Comparison of ENCODE assay signal across 8 cellular contexts in genomic region chr7:2299131-2299829, GRCh38. TPM values are rescaled to one million over a fixed set of nuclear protein-coding genes. Genes with fewer than 3 reads are reported as not detected.
DNase-seq lines count a peak whose midpoint lies in the region; ATAC-seq, FAIRE-seq and TF ChIP-seq lines count a peak whose summit lies in the region.

No MANE protein-coding gene starts in this region.

- dilution Hi-C loops in endothelial cell of umbilical vein (cut with MboI; ENCODE audit: extremely low pct_ligation_motif_present, low sequenced_read_pairs) = no loop called here

- POLR2A ChIA-PET in endothelial cell of umbilical vein (lab: Charles Lee) = no interaction called here

- peaks cover 13% of the 10 kb centered on the region for H3K4me1 ChIP-seq in endothelial cell of umbilical vein (ENCODE audit: control insufficient read depth, extremely low read depth, insufficient read depth, low read length)

- ATAC-seq in GM18909 (IDR thresholded peaks at IDR 0.05; ENCODE audit: poor library complexity, unreplicated experiment) = peak; percentile 52
- peak; percentile 45 for ATAC-seq in HG03354 (IDR thresholded peaks at IDR 0.05; ENCODE audit: poor library complexity, severe bottlenecking, unreplicated experiment)

- H2AFZ ChIP-seq in endothelial cell of umbilical vein (ENCODE audit: low read depth, low read length) = peak overlapping the region; percentile 36

- FAIRE-seq in A204.1 (lab: Jason Lieb, UNC) (peak; percentile 95), endothelial cell of umbilical vein (lab: Jason Lieb, UNC) (peak; percentile 92)

- TF ChIP-seq POLR2A in endothelial cell of umbilical vein (IDR thresholded peaks at IDR 0.05; ENCODE audit: low read depth, low read length) = no peak

- H3K27ac ChIP-seq in endothelial cell of umbilical vein (ENCODE audit: insufficient read depth, low read depth, low read length) = peak overlapping the region; percentile 46

- H3K9me3 ChIP-seq in endothelial cell of umbilical vein (replicated peaks; ENCODE audit: control insufficient read depth, insufficient read depth, low read length) = no peaks in the 10 kb centered on the region

- no peak for TF ChIP-seq CTCF in endothelial cell of umbilical vein (IDR thresholded peaks at IDR 0.05; ENCODE audit: extremely low read depth in 1 of 2, insufficient read depth in 1 of 2, low read depth in 1 of 2, low read length in 2 of 2)

- DNase-seq in endothelial cell of umbilical vein (ENCODE audit: low read depth, low spot score) (peak; percentile 78), NCI-H526 (lab: John Stamatoyannopoulos, UW) (no peak), NCI-H774 (lab: John Stamatoyannopoulos, UW) (no peak), ureter (ENCODE audit: low spot score) (no peak)
- DNase-seq in stimulated activated CD4-positive, alpha-beta T cell treated with anti-CD3 and anti-CD28 coated beads, Interleukin-15, amount 100 ng/mL, for 48 hours (ENCODE audit: low read depth in 2 of 2) = peak; percentile 29 to 41

- H4K20me1 ChIP-seq in endothelial cell of umbilical vein (replicated peaks; ENCODE audit: control insufficient read depth, extremely low read depth, insufficient read depth, low read length) = no peaks in the 10 kb centered on the region

- no peaks in the 10 kb centered on the region for H3K9me1 ChIP-seq in endothelial cell of umbilical vein (replicated peaks; ENCODE audit: control insufficient read depth, extremely low read depth, insufficient read depth, low read length)

- no peaks in the 10 kb centered on the region for H3K36me3 ChIP-seq in endothelial cell of umbilical vein (ENCODE audit: control insufficient read depth in 2 of 2, extremely low read depth in 1 of 2, insufficient read depth in 2 of 2, low read length in 2 of 2)

- intact Hi-C loops in endothelial cell of umbilical vein (cut with micrococcal nuclease) = no loop called here

- BruUV-seq in endothelial cell of umbilical vein (replicated peaks; lab: Mats Ljungman, UMichigan) = no TSS peak

- H3K4me3 ChIP-seq in endothelial cell of umbilical vein (replicated peaks in 1 of 3; ENCODE audit: insufficient read depth in 1 of 3, low read depth in 1 of 3, low read length in 3 of 3) = peak overlapping the region in 1 of 3 experiments; percentile 11

- peak overlapping the region; percentile 29 for H3K9ac ChIP-seq in endothelial cell of umbilical vein (replicated peaks; ENCODE audit: extremely low read depth, insufficient read depth, low read length)

- peaks cover 4% of the 10 kb centered on the region for H3K79me2 ChIP-seq in endothelial cell of umbilical vein (ENCODE audit: control insufficient read depth, insufficient read depth, low read length)

- CTCF ChIA-PET in endothelial cell of umbilical vein (lab: Charles Lee) = interaction anchor here (1.2 kb wide), 1 partner anchor 11 kb away, joined by 3 read pairs; no protein-coding TSS in a partner anchor

- no peaks in the 10 kb centered on the region for H3K27me3 ChIP-seq in endothelial cell of umbilical vein (ENCODE audit: control insufficient read depth in 2 of 2, insufficient read depth in 2 of 2, low read length in 2 of 2)

- peak overlapping the region; percentile 72 for H3K4me2 ChIP-seq in endothelial cell of umbilical vein (ENCODE audit: insufficient read depth, low read length)

TF ChIP-seq in endothelial cell of umbilical vein, 7 proteins besides CTCF, POLR2A, EP300 and RAD21:
- TF ChIP-seq MYC (IDR thresholded peaks at IDR 0.05; ENCODE audit: low read depth, low read length) (no peak), FOS (IDR thresholded peaks at IDR 0.05; ENCODE audit: borderline replicate concordance, insufficient read depth, low read length) (peak; percentile 47), GATA2 (IDR thresholded peaks at IDR 0.05; ENCODE audit: insufficient read depth, insufficient read length, low read depth, low read length) (no peak), JUN (IDR thresholded peaks at IDR 0.05; ENCODE audit: borderline replicate concordance, insufficient read depth, insufficient read length, low read depth) (peak; percentile 31), POLR2AphosphoS5 (IDR thresholded peaks at IDR 0.05; ENCODE audit: insufficient read depth, low read depth, low read length) (peak; percentile 24), MAX (IDR thresholded peaks at IDR 0.05; ENCODE audit: insufficient read depth, insufficient read length) (no peak), EZH2 (IDR thresholded peaks at IDR 0.05; ENCODE audit: borderline replicate concordance, low read depth, low read length, severe bottlenecking) (no peak)

RNA-seq across cellular contexts. Expression of gene SNX8, which starts 15.0 kb away (rescaled TPM):
- total RNA-seq in endothelial cell of umbilical vein (41.4 and 50.3 TPM in 2 replicates), ureter (23.7 TPM)
- 24.5 and 49.1 TPM in 2 replicates for polyA plus RNA-seq in endothelial cell of umbilical vein
- polyA plus RNA-seq in endothelial cell of umbilical vein (2011; cell fraction: cytosol; rRNA removed) = 30.5 and 36.6 TPM in 2 replicates
- 26.5 and 43.8 TPM in 2 replicates for polyA plus RNA-seq in endothelial cell of umbilical vein (2011; cell fraction: nucleus; rRNA removed)
- 38.1 and 40.2 TPM in 2 replicates for polyA plus RNA-seq in endothelial cell of umbilical vein (2012)
- 47.8 and 61.4 TPM in 2 replicates for polyA minus RNA-seq in endothelial cell of umbilical vein
- polyA minus RNA-seq in endothelial cell of umbilical vein (2011; cell fraction: cytosol; rRNA and poly(A)+ RNA removed) = 24.5 TPM
- 19.8 and 21.1 TPM in 2 replicates for polyA minus RNA-seq in endothelial cell of umbilical vein (2011; cell fraction: nucleus; rRNA and poly(A)+ RNA removed)

RNA-seq across cellular contexts. Expression of gene EIF3B, which starts 55.3 kb away (rescaled TPM):
- total RNA-seq in endothelial cell of umbilical vein = 198 and 207 TPM in 2 replicates
- polyA plus RNA-seq in endothelial cell of umbilical vein = 104 and 107 TPM in 2 replicates
- polyA plus RNA-seq in endothelial cell of umbilical vein (2011; cell fraction: cytosol; rRNA removed) = 93.2 and 103 TPM in 2 replicates
- 273 and 313 TPM in 2 replicates for polyA plus RNA-seq in endothelial cell of umbilical vein (2011; cell fraction: nucleus; rRNA removed)
- 163 and 181 TPM in 2 replicates for polyA plus RNA-seq in endothelial cell of umbilical vein (2012)
- polyA minus RNA-seq in endothelial cell of umbilical vein = 113 and 145 TPM in 2 replicates
- polyA minus RNA-seq in endothelial cell of umbilical vein (2011; cell fraction: cytosol; rRNA and poly(A)+ RNA removed) = 136 TPM
- 83.3 and 97.0 TPM in 2 replicates for polyA minus RNA-seq in endothelial cell of umbilical vein (2011; cell fraction: nucleus; rRNA and poly(A)+ RNA removed)
- 142 TPM for total RNA-seq in ureter

RNA-seq across cellular contexts. Expression of gene NUDT1, which starts 57.3 kb away (rescaled TPM):
- total RNA-seq in endothelial cell of umbilical vein (23.9 and 26.0 TPM in 2 replicates), ureter (8.9 TPM)
- 22.9 and 25.9 TPM in 2 replicates for polyA plus RNA-seq in endothelial cell of umbilical vein
- 25.7 and 26.2 TPM in 2 replicates for polyA plus RNA-seq in endothelial cell of umbilical vein (2011; cell fraction: cytosol; rRNA removed)
- 10.5 and 10.6 TPM in 2 replicates for polyA plus RNA-seq in endothelial cell of umbilical vein (2011; cell fraction: nucleus; rRNA removed)
- polyA plus RNA-seq in endothelial cell of umbilical vein (2012) = 19.9 and 31.0 TPM in 2 replicates
- 8.4 and 8.5 TPM in 2 replicates for polyA minus RNA-seq in endothelial cell of umbilical vein
- polyA minus RNA-seq in endothelial cell of umbilical vein (2011; cell fraction: cytosol; rRNA and poly(A)+ RNA removed) = 16.8 TPM
- polyA minus RNA-seq in endothelial cell of umbilical vein (2011; cell fraction: nucleus; rRNA and poly(A)+ RNA removed) = 0.77 and 4.4 TPM in 2 replicates

RNA-seq across cellular contexts. Expression of gene MRM2, which starts 57.3 kb away (rescaled TPM):
- 20.8 and 21.3 TPM in 2 replicates for total RNA-seq in endothelial cell of umbilical vein
- polyA plus RNA-seq in endothelial cell of umbilical vein = 8.2 and 10.6 TPM in 2 replicates
- 12.9 and 15.6 TPM in 2 replicates for polyA plus RNA-seq in endothelial cell of umbilical vein (2011; cell fraction: cytosol; rRNA removed)
- polyA plus RNA-seq in endothelial cell of umbilical vein (2011; cell fraction: nucleus; rRNA removed) = 6.6 and 8.0 TPM in 2 replicates
- 15.3 and 18.3 TPM in 2 replicates for polyA plus RNA-seq in endothelial cell of umbilical vein (2012)
- 10.1 and 12.2 TPM in 2 replicates for polyA minus RNA-seq in endothelial cell of umbilical vein
- polyA minus RNA-seq in endothelial cell of umbilical vein (2011; cell fraction: cytosol; rRNA and poly(A)+ RNA removed) = 12.2 TPM
- 2.6 and 4.6 TPM in 2 replicates for polyA minus RNA-seq in endothelial cell of umbilical vein (2011; cell fraction: nucleus; rRNA and poly(A)+ RNA removed)
- total RNA-seq in ureter = 34.2 TPM

Comparison
In these comparisons a context has a peak if more than half of its experiments do, and no peak if none do; other contexts are left out.
1. DNase-seq: peak in endothelial cell of umbilical vein (single experiment) and stimulated activated CD4-positive, alpha-beta T cell treated with anti-CD3 and anti-CD28 coated beads, Interleukin-15, amount 100 ng/mL, for 48 hours (2 of 2); none in NCI-H526 (0 of 2), NCI-H774 (single experiment) and ureter (single experiment).